Comparison of ENCODE assay signal across 12 cellular contexts in the genomic region with DNA sequence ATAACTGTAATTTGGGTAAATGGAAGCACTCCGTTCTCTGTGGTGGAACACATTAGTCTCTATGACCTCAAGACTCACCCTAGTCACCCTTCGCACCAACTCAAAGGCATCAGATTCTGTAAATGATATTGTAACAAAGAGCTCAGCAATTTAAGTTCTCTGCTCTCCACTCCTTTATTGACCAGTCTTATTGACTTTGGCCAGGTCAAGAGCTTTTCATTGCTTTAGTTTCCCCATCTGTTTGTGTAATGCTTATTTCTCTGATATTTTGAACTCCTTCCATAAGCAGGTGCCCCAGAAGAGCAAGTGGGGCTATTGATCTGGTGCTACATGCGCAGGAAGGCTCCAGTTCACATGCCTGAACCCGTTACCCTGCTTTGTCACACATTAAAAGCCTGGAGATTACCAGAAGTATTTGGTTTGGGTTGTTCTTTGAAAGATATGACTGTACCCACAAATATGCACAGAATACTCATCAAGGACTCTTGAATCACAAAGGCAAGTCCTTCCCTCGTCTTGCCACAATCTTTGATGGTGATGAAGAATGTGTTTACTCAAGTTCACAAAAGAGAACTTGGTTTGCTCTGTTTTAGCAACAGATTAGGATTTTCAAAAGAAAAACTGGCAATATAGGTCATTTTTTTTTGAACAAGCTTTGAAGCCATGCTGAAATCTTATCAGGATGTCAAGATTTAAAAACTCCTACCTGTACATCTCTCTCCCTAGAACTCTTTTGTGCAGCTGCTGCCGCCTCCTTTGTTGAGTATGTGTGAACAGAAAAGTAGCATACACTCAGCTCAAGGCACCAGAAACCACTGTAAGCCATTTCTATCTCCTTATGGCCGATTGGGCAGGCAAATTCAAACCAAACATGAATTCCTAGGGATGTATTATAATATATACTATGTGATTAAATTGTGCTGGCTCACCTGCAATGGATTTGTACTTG.
DNase-seq lines count a peak whose midpoint lies in the region; ATAC-seq and TF ChIP-seq lines count a peak whose summit lies in the region.
"Had no signal": no experiment of that assay in that cellular context is flagged by ENCODE, and none has a peak within 500 bp of the region (broad histone marks: within the 10 kb centered on the region; RNA-seq: fewer than 3 reads in every experiment).

No MANE protein-coding gene starts in this region.

- peak overlapping the region; percentile 78 for H3K27ac Mint-ChIP-seq in activated T-cell treated with anti-CD3 and anti-CD28 coated beads, Interleukin-2, amount 50 U/mL, for 24 hours
- peak overlapping the region; percentile 69 for H3K27ac Mint-ChIP-seq in type B pancreatic cell

- no peaks in the 10 kb centered on the region for H3K9me3 ChIP-seq in hepatocyte (ENCODE audit: low read depth)
- H3K9me3 ChIP-seq: BLaER1 treated with 17β-estradiol and CSF1 and Interleukin-3, amounts not matched to agents 10 nM and 100 nM; ovary had no signal

- H3K27ac ChIP-seq in hepatocyte, result peak overlapping the region; percentile 49
- H3K27ac ChIP-seq: BLaER1 treated with 17β-estradiol and CSF1 and Interleukin-3, amounts not matched to agents 10 nM and 100 nM; HL-60; ovary had no signal

- H3K36me3 ChIP-seq in hepatocyte (replicated peaks; ENCODE audit: insufficient read depth, low read depth), result no peaks in the 10 kb centered on the region
- H3K36me3 ChIP-seq: BLaER1 treated with 17β-estradiol and CSF1 and Interleukin-3, amounts not matched to agents 10 nM and 100 nM; ovary had no signal

- no peak for DNase-seq in activated T-cell treated with anti-CD3 and anti-CD28 coated beads, Interleukin-2, amount 50 U/mL, for 24 hours
- DNase-seq in activated T-cell treated with anti-CD3 and anti-CD28 coated beads, Interleukin-2, amount 50 U/mL, for 1 hour, result no peak
- DNase-seq in SW480 (ENCODE audit: low spot score), result peak; percentile 49
- DNase-seq in hepatocyte (ENCODE audit: low spot score), result no peak
- no peak for DNase-seq in type B pancreatic cell (ENCODE audit: extremely low spot score, unreplicated experiment)
- no peak for DNase-seq in GM10266 (ENCODE audit: extremely low spot score)
- DNase-seq in activated effector memory CD4-positive, alpha-beta T cell treated with Interleukin-2 at 50 U/mL for 16 hours, result no peak
- DNase-seq: NCI-H526 treated with DMSO at 0.1 percent for 48 hours, ovary had no signal

- TF ChIP-seq CTCF in hepatocyte (IDR thresholded peaks at IDR 0.05; ENCODE audit: poor library complexity) (no peak), type B pancreatic cell (conservative IDR thresholded peaks at IDR 0.05) (no peak), GM10266 (IDR thresholded peaks at IDR 0.05; ENCODE audit: control insufficient read depth, insufficient read depth, low read depth, missing control alignments) (no peak)

- no peaks in the 10 kb centered on the region for H3K79me2 ChIP-seq in hepatocyte

- no peaks in the 10 kb centered on the region for H3K36me3 Mint-ChIP-seq in activated T-cell treated with anti-CD3 and anti-CD28 coated beads, Interleukin-2, amount 50 U/mL, for 24 hours (ENCODE audit: low read depth)
- no peaks in the 10 kb centered on the region for H3K36me3 Mint-ChIP-seq in type B pancreatic cell

- H3K9me2 ChIP-seq in hepatocyte (replicated peaks; ENCODE audit: insufficient read depth), result no peaks in the 10 kb centered on the region

- H3K4me2 ChIP-seq in hepatocyte, result peak overlapping the region; percentile 22
- H3K4me2 ChIP-seq: BLaER1 treated with 17β-estradiol and CSF1 and Interleukin-3, amounts not matched to agents 10 nM and 100 nM had no signal

- no peaks in the 10 kb centered on the region for H3K9me3 Mint-ChIP-seq in activated T-cell treated with anti-CD3 and anti-CD28 coated beads, Interleukin-2, amount 50 U/mL, for 24 hours
- no peaks in the 10 kb centered on the region for H3K9me3 Mint-ChIP-seq in type B pancreatic cell

- no peak overlapping the region for H2AFZ ChIP-seq in hepatocyte

- 53% methylated on average over 7 of the region's 7 CpGs for WGBS in hepatocyte (ENCODE audit: low lambda C conversion rate, missing lambda C conversion rate)

- H3K27me3 ChIP-seq in hepatocyte, result no peaks in the 10 kb centered on the region
- H3K27me3 ChIP-seq: BLaER1 treated with 17β-estradiol and CSF1 and Interleukin-3, amounts not matched to agents 10 nM and 100 nM; ovary had no signal

- H3K4me1 ChIP-seq in hepatocyte (ENCODE audit: insufficient read depth), result peaks cover 19% of the 10 kb centered on the region

- H4K20me1 ChIP-seq in hepatocyte (ENCODE audit: insufficient read depth, poor library complexity, severe bottlenecking), result no peaks in the 10 kb centered on the region
- H4K20me1 ChIP-seq: BLaER1 treated with 17β-estradiol and CSF1 and Interleukin-3, amounts not matched to agents 10 nM and 100 nM had no signal

- H3K4me3 ChIP-seq in hepatocyte, result no peak overlapping the region
- H3K4me3 ChIP-seq: BLaER1 treated with 17β-estradiol and CSF1 and Interleukin-3, amounts not matched to agents 10 nM and 100 nM; ovary had no signal

- H3K27me3 Mint-ChIP-seq in activated T-cell treated with anti-CD3 and anti-CD28 coated beads, Interleukin-2, amount 50 U/mL, for 24 hours, result peaks cover 15% of the 10 kb centered on the region
- peaks cover 11% of the 10 kb centered on the region for H3K27me3 Mint-ChIP-seq in type B pancreatic cell

- H3K4me1 Mint-ChIP-seq in activated T-cell treated with anti-CD3 and anti-CD28 coated beads, Interleukin-2, amount 50 U/mL, for 24 hours (ENCODE audit: low read depth), result peaks cover 42% of the 10 kb centered on the region
- peaks cover 7% of the 10 kb centered on the region for H3K4me1 Mint-ChIP-seq in type B pancreatic cell (ENCODE audit: unreplicated experiment)

- ATAC-seq in GM18520 (IDR thresholded peaks at IDR 0.05; ENCODE audit: unreplicated experiment), result no peak

- no peak overlapping the region for H3K4me3 Mint-ChIP-seq in activated T-cell treated with anti-CD3 and anti-CD28 coated beads, Interleukin-2, amount 50 U/mL, for 24 hours
- H3K4me3 Mint-ChIP-seq in type B pancreatic cell, result no peak overlapping the region
